Comparison of ENCODE assay signal across 10 cellular contexts in the genomic region with DNA sequence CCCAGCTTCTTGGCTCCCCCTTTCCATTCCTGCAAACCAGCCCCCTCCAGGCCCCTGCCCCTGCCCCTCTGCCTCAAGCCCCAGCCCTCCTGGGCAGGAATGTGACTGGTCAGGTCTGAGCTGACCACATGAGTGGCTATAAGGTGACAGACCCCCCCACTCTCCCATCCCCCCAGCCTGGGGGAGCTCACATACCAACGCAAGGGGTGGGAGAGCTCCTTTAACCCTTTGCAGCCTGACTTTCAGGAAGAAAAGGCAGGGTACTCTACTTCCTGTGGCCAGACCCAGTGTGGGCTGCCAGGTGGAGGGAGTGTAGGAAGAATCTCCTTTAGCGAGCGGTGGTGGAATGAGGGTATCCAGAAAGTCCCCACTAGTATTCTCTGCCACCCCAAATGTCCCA. TPM values are rescaled to one million over a fixed set of nuclear protein-coding genes. Genes with fewer than 3 reads are reported as not detected.
A peak's percentile ranks its signal among the peaks of the same experiment; 100 is the strongest.
DNase-seq lines count a peak whose midpoint lies in the region; ATAC-seq and TF ChIP-seq lines count a peak whose summit lies in the region.
"Had no signal": no experiment of that assay in that cellular context is flagged by ENCODE, and none has a peak within 500 bp of the region (broad histone marks: within the 10 kb centered on the region; RNA-seq: fewer than 3 reads in every experiment).

No MANE protein-coding gene starts in this region.

- H3K4me3 ChIP-seq in adrenal gland = no peak overlapping the region
- H3K4me3 ChIP-seq in neuronal stem cell (ENCODE audit: low read length in 2 of 2) = peak overlapping the region in 1 of 2 donors; percentile 24
- H3K4me3 ChIP-seq in vagina = peak overlapping the region in 1 of 2 donors; percentile 25

- no peak overlapping the region for H2BK15ac ChIP-seq in neuronal stem cell (ENCODE audit: low read length)

- peak overlapping the region; percentile 75 for H2AK5ac ChIP-seq in neuronal stem cell (ENCODE audit: low read depth, low read length)

- H4K8ac ChIP-seq in neuronal stem cell (ENCODE audit: low read depth, low read length) = no peak overlapping the region

- no peaks in the 10 kb centered on the region for H3K36me3 Mint-ChIP-seq in glutamatergic neuron (ENCODE audit: unreplicated experiment)
- H3K36me3 Mint-ChIP-seq: activated naive CD4-positive, alpha-beta T cell treated with anti-CD3 and anti-CD28 coated beads, Interleukin-2, amount 50 U/mL, for 24 hours had no signal

- H2BK12ac ChIP-seq in neuronal stem cell (ENCODE audit: low read length) = no peak overlapping the region

- intact Hi-C loops in adrenal gland (cut with DNase I) (no loop called here), vagina (cut with DNase I) (no loop called here)

- TF ChIP-seq CTCF in adrenal gland (IDR thresholded peaks at IDR 0.05) = no peak
- TF ChIP-seq CTCF in glutamatergic neuron (IDR thresholded peaks at IDR 0.05; ENCODE audit: partially characterized antibody, unreplicated experiment) = no peak
- no peak for TF ChIP-seq CTCF in vagina (IDR thresholded peaks at IDR 0.05)

- no peak for ATAC-seq in HG02571 (IDR thresholded peaks at IDR 0.05; ENCODE audit: unreplicated experiment)
- ATAC-seq: activated CD8-positive, alpha-beta T cell treated with anti-CD3 and anti-CD28 coated beads for 36 hours had no signal

- no peak overlapping the region for H2AFZ ChIP-seq in neuronal stem cell (ENCODE audit: low read length)

- no peak overlapping the region for H3K14ac ChIP-seq in neuronal stem cell (ENCODE audit: low read length)

- WGBS in adrenal gland, 4 donors = 36 to 76% (median 56%) methylated on average over 2 to 3 of the region's 3 CpGs
- WGBS in neuronal stem cell (ENCODE audit: extremely low coverage in 2 of 2, insufficient read length in 2 of 2, insufficient replicate concordance in 1 of 2), 2 donors = no CpG with 5 or more reads among the region's 3 CpGs

- H3K36me3 ChIP-seq in adrenal gland (replicated peaks in 1 of 2) (no peaks in the 10 kb centered on the region), neuronal stem cell (replicated peaks in 1 of 2; ENCODE audit: control insufficient read depth in 2 of 2, insufficient read depth in 2 of 2, low read length in 2 of 2) (peaks cover 0 to 2% of the 10 kb centered on the region in 2 donors), vagina (no peaks in the 10 kb centered on the region)

- H3K9me3 ChIP-seq in adrenal gland (replicated peaks in 1 of 3) (no peaks in the 10 kb centered on the region), neuronal stem cell (replicated peaks in 1 of 2; ENCODE audit: control insufficient read depth in 2 of 2, insufficient read depth in 1 of 2, low read depth in 1 of 2, low read length in 2 of 2) (no peaks in the 10 kb centered on the region), vagina (no peaks in the 10 kb centered on the region)

- peak in 1 of 7 donors; percentile 43 for DNase-seq in adrenal gland
- no peak for DNase-seq in glutamatergic neuron
- DNase-seq in neuronal stem cell (ENCODE audit: low spot score) = peak; percentile 67
- no peak for DNase-seq in vagina (ENCODE audit: extremely low spot score in 2 of 2)
- no peak for DNase-seq in activated CD4-positive, CD25-positive, alpha-beta regulatory T cell (lab: John Stamatoyannopoulos, UW)
- no peak for DNase-seq in NCI-H748 treated with DMSO at 0.1 percent for 48 hours (lab: John Stamatoyannopoulos, UW)
- DNase-seq: activated CD8-positive, alpha-beta T cell treated with anti-CD3 and anti-CD28 coated beads for 36 hours; NCI-H446 had no signal

- H3K23ac ChIP-seq in neuronal stem cell (ENCODE audit: low read depth, low read length, poor library complexity) = no peak overlapping the region

- no peak overlapping the region for H2BK120ac ChIP-seq in neuronal stem cell (ENCODE audit: low read depth, low read length)

- H3K4me1 ChIP-seq in adrenal gland (replicated peaks in 1 of 2) = peaks cover 85 to 93% of the 10 kb centered on the region in 2 donors
- peaks cover 74 to 86% of the 10 kb centered on the region in 2 donors for H3K4me1 ChIP-seq in neuronal stem cell (ENCODE audit: control insufficient read depth in 2 of 2, insufficient read depth in 1 of 2, low read depth in 1 of 2, low read length in 2 of 2)
- peaks cover 92% of the 10 kb centered on the region for H3K4me1 ChIP-seq in vagina

- H3K27ac ChIP-seq in adrenal gland = peak overlapping the region; percentile 62 to 96 (median 90)
- peak overlapping the region; percentile 93 for H3K27ac ChIP-seq in neuronal stem cell (replicated peaks; ENCODE audit: low read length)
- peak overlapping the region; percentile 96 for H3K27ac ChIP-seq in vagina

- peaks cover 68% of the 10 kb centered on the region for H3K4me1 Mint-ChIP-seq in glutamatergic neuron (ENCODE audit: low read depth, unreplicated experiment)

- peak overlapping the region; percentile 86 for H4K91ac ChIP-seq in neuronal stem cell (ENCODE audit: low read depth, low read length, poor library complexity)

- peak overlapping the region; percentile 20 for H3K4me2 ChIP-seq in neuronal stem cell (ENCODE audit: insufficient read depth, low read length, poor library complexity, severe bottlenecking)

- peaks cover 9% of the 10 kb centered on the region for H3K9me3 Mint-ChIP-seq in glutamatergic neuron (ENCODE audit: unreplicated experiment)
- H3K9me3 Mint-ChIP-seq: activated CD8-positive, alpha-beta T cell treated with anti-CD3 and anti-CD28 coated beads for 36 hours; activated naive CD4-positive, alpha-beta T cell treated with anti-CD3 and anti-CD28 coated beads, Interleukin-2, amount 50 U/mL, for 24 hours had no signal

- H3K27me3 Mint-ChIP-seq in glutamatergic neuron (ENCODE audit: unreplicated experiment) = peaks cover 25% of the 10 kb centered on the region
- H3K27me3 Mint-ChIP-seq: activated CD8-positive, alpha-beta T cell treated with anti-CD3 and anti-CD28 coated beads for 36 hours; activated naive CD4-positive, alpha-beta T cell treated with anti-CD3 and anti-CD28 coated beads, Interleukin-2, amount 50 U/mL, for 24 hours had no signal

- H3K27ac Mint-ChIP-seq in glutamatergic neuron (ENCODE audit: unreplicated experiment) = peak overlapping the region; percentile 67
- H3K27ac Mint-ChIP-seq: activated CD8-positive, alpha-beta T cell treated with anti-CD3 and anti-CD28 coated beads for 36 hours; activated naive CD4-positive, alpha-beta T cell treated with anti-CD3 and anti-CD28 coated beads, Interleukin-2, amount 50 U/mL, for 24 hours had no signal

- peak overlapping the region; percentile 3 for H3K18ac ChIP-seq in neuronal stem cell (ENCODE audit: low read length)

- H2BK5ac ChIP-seq in neuronal stem cell (ENCODE audit: low read length) = peak overlapping the region; percentile 96

- H3K27me3 ChIP-seq in adrenal gland (no peaks in the 10 kb centered on the region), neuronal stem cell (ENCODE audit: control insufficient read depth in 3 of 3, insufficient read depth in 3 of 3, low read depth in 1 of 3, low read length in 3 of 3) (no peaks in the 10 kb centered on the region), vagina (no peaks in the 10 kb centered on the region)

- peak overlapping the region; percentile 85 for H3K4me3 Mint-ChIP-seq in glutamatergic neuron (ENCODE audit: unreplicated experiment)
- H3K4me3 Mint-ChIP-seq: activated CD8-positive, alpha-beta T cell treated with anti-CD3 and anti-CD28 coated beads for 36 hours; activated naive CD4-positive, alpha-beta T cell treated with anti-CD3 and anti-CD28 coated beads, Interleukin-2, amount 50 U/mL, for 24 hours had no signal

- H3K4ac ChIP-seq in neuronal stem cell (ENCODE audit: low read length) = no peak overlapping the region

- peak overlapping the region; percentile 85 for H3K9ac ChIP-seq in neuronal stem cell (ENCODE audit: low read depth, low read length, poor library complexity)

- TF ChIP-seq POLR2A in adrenal gland (IDR thresholded peaks at IDR 0.05) (no peak), vagina (IDR thresholded peaks at IDR 0.05) (no peak)

- H3K79me1 ChIP-seq in neuronal stem cell (ENCODE audit: low read depth, low read length) = peaks cover 2% of the 10 kb centered on the region

RNA-seq across cellular contexts. Expression of a gene that starts 33.1 kb away (rescaled TPM):
- total RNA-seq in adrenal gland = 100 to 1,000 TPM in 1 of 8 donors, 10 to 100 TPM in 7; 43.9 to 111 (median 71.8) TPM
- polyA plus RNA-seq in adrenal gland = 10 to 100 TPM; 10.4 to 98.5 (median 27.0) TPM
- 131 TPM for total RNA-seq in glutamatergic neuron (ENCODE audit: unreplicated experiment)
- polyA plus RNA-seq in neuronal stem cell (2013, experiment 1 of 2) = 22.9 TPM
- polyA plus RNA-seq in neuronal stem cell (2013, experiment 2 of 2) = 22.9 TPM
- 62.4 TPM for total RNA-seq in vagina
